Comparison of ENCODE assay signal across 21 cellular contexts in genomic region chr9:107438211-107439030, GRCh38. TPM values are rescaled to one million over a fixed set of nuclear protein-coding genes. Genes with fewer than 3 reads are reported as not detected.
DNase-seq lines count a peak whose midpoint lies in the region; ATAC-seq, FAIRE-seq and TF ChIP-seq lines count a peak whose summit lies in the region.
"Had no signal": no experiment of that assay in that cellular context is flagged by ENCODE, and none has a peak within 500 bp of the region (broad histone marks: within the 10 kb centered on the region; RNA-seq: fewer than 3 reads in every experiment).

No MANE protein-coding gene starts in this region.

- no peaks in the 10 kb centered on the region for H3K36me3 Mint-ChIP-seq in CD8-positive, alpha-beta memory T cell
- H3K36me3 Mint-ChIP-seq: IgD-negative memory B cell had no signal

- peak; percentile 51 for FAIRE-seq in HTR-8/SVneo (lab: Jason Lieb, UNC)
- FAIRE-seq: G401.6 had no signal

- no peak overlapping the region for H3K27ac Mint-ChIP-seq in CD8-positive, alpha-beta memory T cell

- no peak overlapping the region for H3K4me3 Mint-ChIP-seq in CD8-positive, alpha-beta memory T cell
- H3K4me3 Mint-ChIP-seq: IgD-negative memory B cell had no signal

- ATAC-seq in upper lobe of left lung (ENCODE audit: low FRiP score in 2 of 2) = no peak
- ATAC-seq in heart left ventricle = no peak
- ATAC-seq: esophagus mucosa had no signal

- no peaks in the 10 kb centered on the region for H3K27me3 ChIP-seq in SJCRH30
- no peaks in the 10 kb centered on the region for H3K27me3 ChIP-seq in CD8-positive, alpha-beta memory T cell (ENCODE audit: insufficient read depth, low read length, poor library complexity, severe bottlenecking)
- H3K27me3 ChIP-seq in upper lobe of left lung = no peaks in the 10 kb centered on the region
- no peaks in the 10 kb centered on the region for H3K27me3 ChIP-seq in heart left ventricle
- H3K27me3 ChIP-seq: BLaER1 treated with 17β-estradiol and CSF1 and Interleukin-3, amounts not matched to agents 10 nM and 100 nM; hepatocyte; right atrium auricular region; tibial nerve had no signal

- no peaks in the 10 kb centered on the region for H3K9me3 ChIP-seq in SJCRH30 (replicated peaks)
- no peaks in the 10 kb centered on the region for H3K9me3 ChIP-seq in CD8-positive, alpha-beta memory T cell (ENCODE audit: low read length)
- no peaks in the 10 kb centered on the region for H3K9me3 ChIP-seq in upper lobe of left lung
- H3K9me3 ChIP-seq in heart left ventricle = no peaks in the 10 kb centered on the region
- H3K9me3 ChIP-seq: BLaER1 treated with 17β-estradiol and CSF1 and Interleukin-3, amounts not matched to agents 10 nM and 100 nM; right atrium auricular region; tibial nerve had no signal

- 59 to 61% methylated on average over 7 of the region's 7 CpGs for WGBS in upper lobe of left lung, 2 donors
- 60 to 64% (median 62%) methylated on average over 7 of the region's 7 CpGs for WGBS in heart left ventricle, 4 donors

- H3K36me3 ChIP-seq in SJCRH30 (no peaks in the 10 kb centered on the region), upper lobe of left lung (no peaks in the 10 kb centered on the region), heart left ventricle (no peaks in the 10 kb centered on the region)
- H3K36me3 ChIP-seq in CD8-positive, alpha-beta memory T cell (ENCODE audit: insufficient read depth, low read length) = no peaks in the 10 kb centered on the region
- H3K36me3 ChIP-seq: BLaER1 treated with 17β-estradiol and CSF1 and Interleukin-3, amounts not matched to agents 10 nM and 100 nM; right atrium auricular region; tibial nerve had no signal

- no peaks in the 10 kb centered on the region for H3K4me1 Mint-ChIP-seq in CD8-positive, alpha-beta memory T cell
- H3K4me1 Mint-ChIP-seq: IgD-negative memory B cell had no signal

- peaks cover 0 to 3% (median 0%) of the 10 kb centered on the region in 5 donors for H3K9me3 Mint-ChIP-seq in CD8-positive, alpha-beta memory T cell
- H3K9me3 Mint-ChIP-seq: IgD-negative memory B cell had no signal

- no peak for TF ChIP-seq EP300 in upper lobe of left lung (IDR thresholded peaks at IDR 0.05)

- peaks cover 13% of the 10 kb centered on the region; the same call in 1 of the 2 replicates for H3K4me1 ChIP-seq in SJCRH30
- no peaks in the 10 kb centered on the region for H3K4me1 ChIP-seq in CD8-positive, alpha-beta memory T cell (ENCODE audit: insufficient read depth, low read length)
- peaks cover 0 to 5% (median 0%) of the 10 kb centered on the region in 4 donors for H3K4me1 ChIP-seq in upper lobe of left lung
- H3K4me1 ChIP-seq in heart left ventricle = no peaks in the 10 kb centered on the region
- H3K4me1 ChIP-seq: BLaER1 treated with 17β-estradiol and CSF1 and Interleukin-3, amounts not matched to agents 10 nM and 100 nM; right atrium auricular region; tibial nerve had no signal

- H3K4me3 ChIP-seq in SJCRH30 (no peak overlapping the region), upper lobe of left lung (no peak overlapping the region), heart left ventricle (no peak overlapping the region)
- no peak overlapping the region for H3K4me3 ChIP-seq in CD8-positive, alpha-beta memory T cell (ENCODE audit: low read length)
- H3K4me3 ChIP-seq: BLaER1 treated with 17β-estradiol and CSF1 and Interleukin-3, amounts not matched to agents 10 nM and 100 nM; coronary artery; hepatocyte; right atrium auricular region; SK-N-MC; tibial nerve had no signal

- CTCF ChIA-PET in CD8-positive, alpha-beta memory T cell (lab: Charles Lee) = interaction anchor here (1.1 kb wide), 1 partner anchor 14 kb away, joined by 3 read pairs; no protein-coding TSS in a partner anchor

- H3K27ac ChIP-seq in SJCRH30 = no peak overlapping the region
- H3K27ac ChIP-seq in CD8-positive, alpha-beta memory T cell (ENCODE audit: low read depth, low read length) = no peak overlapping the region
- H3K27ac ChIP-seq in upper lobe of left lung = no peak overlapping the region
- no peak overlapping the region for H3K27ac ChIP-seq in heart left ventricle
- H3K27ac ChIP-seq: BLaER1 treated with 17β-estradiol and CSF1 and Interleukin-3, amounts not matched to agents 10 nM and 100 nM; coronary artery; hepatocyte; right atrium auricular region; SK-N-MC; tibial nerve had no signal

- POLR2A ChIA-PET in CD8-positive, alpha-beta memory T cell (lab: Charles Lee) = no interaction called here

- peaks cover 5 to 7% of the 10 kb centered on the region in 2 donors for H3K27me3 Mint-ChIP-seq in CD8-positive, alpha-beta memory T cell

- TF ChIP-seq POLR2A in upper lobe of left lung (IDR thresholded peaks at IDR 0.05) (no peak), heart left ventricle (IDR thresholded peaks at IDR 0.05) (no peak)

- DNase-seq in DMS79 treated with DMSO at 0.1 percent for 48 hours (lab: John Stamatoyannopoulos, UW) = peak; percentile 52
- DNase-seq in HTR-8/SVneo (ENCODE audit: insufficient read length, low spot score) = peak; percentile 27
- DNase-seq in SJCRH30 = peak; percentile 55 to 71
- peak; percentile 82 for DNase-seq in iPS-NIHi7 (ENCODE audit: extremely low spot score)
- DNase-seq in CD8-positive, alpha-beta memory T cell = no peak
- no peak for DNase-seq in upper lobe of left lung
- DNase-seq in SIG-M5 (lab: John Stamatoyannopoulos, UW) = no peak
- DNase-seq in heart left ventricle = no peak
- DNase-seq: activated naive CD4-positive, alpha-beta T cell; mammary epithelial cell; NCI-H1694 treated with DMSO at 0.1 percent for 48 hours; stimulated activated CD4-positive, alpha-beta T cell treated with anti-CD3 and anti-CD28 coated beads, Interleukin-2, amount 100 ng/mL, for 24 hours had no signal

- intact Hi-C loops in heart left ventricle (cut with DNase I) = no loop called here

- TF ChIP-seq CTCF in upper lobe of left lung (IDR thresholded peaks at IDR 0.05) (no peak), heart left ventricle (IDR thresholded peaks at IDR 0.05) (no peak)

RNA-seq across cellular contexts. Expression of gene KLF4, which starts 51.1 kb away (rescaled TPM):
- total RNA-seq in SJCRH30 (2014; rRNA removed; shearing (Covaris generic)) = 3.8 and 3.9 TPM in 2 replicates
- under 1 TPM; 0.31 to 0.37 TPM for total RNA-seq in CD8-positive, alpha-beta memory T cell
- not detected for polyA plus RNA-seq in CD8-positive, alpha-beta memory T cell
- total RNA-seq in upper lobe of left lung = 100 to 1,000 TPM in 3 of 6 donors, 10 to 100 TPM in 3; 50.3 to 213 (median 104) TPM
- 10 to 100 TPM; 17.1 to 63.3 (median 21.3) TPM for total RNA-seq in heart left ventricle
- polyA plus RNA-seq in heart left ventricle = 10 to 100 TPM in 1 of 2 donors, 1 to 10 TPM in 1; 9.9 to 22.2 TPM

Comparison
In these comparisons a context has a peak if more than half of its experiments do, and no peak if none do; other contexts are left out.
1. DNase-seq: peak in DMS79 treated with DMSO at 0.1 percent for 48 hours (single experiment), HTR-8/SVneo (single experiment), SJCRH30 (2 of 2) and iPS-NIHi7 (single experiment); none in CD8-positive, alpha-beta memory T cell (0 of 5), upper lobe of left lung (0 of 2), SIG-M5 (single experiment) and heart left ventricle (0 of 5).